In genomic region chr5:171275822-171276544, GRCh38 we compare ENCODE assay signal across 2 cellular contexts.
TF ChIP-seq lines count a peak whose summit lies in the region.

No MANE protein-coding gene starts in this region.

TF ChIP-seq in HepG2, 621 proteins besides CTCF, POLR2A, EP300 and RAD21:
- TF ChIP-seq ATF7 (IDR thresholded peaks at IDR 0.05), result 0 out of 2 replicates have a peak, but pooled peaks have one; percentile 9
- TF ChIP-seq ATF7 (CRISPR knock-in tag; IDR thresholded peaks at IDR 0.05), result no peak
- no peak for TF ChIP-seq HOXA9 (CRISPR knock-in tag; IDR thresholded peaks at IDR 0.05; ENCODE audit: borderline replicate concordance)

TF ChIP-seq in SK-N-SH, 30 proteins besides CTCF, POLR2A, EP300 and RAD21:
- TF ChIP-seq GATA2 (CRISPR knock-in tag; IDR thresholded peaks at IDR 0.05), result peak; percentile 18; the same call in 1 of the 2 replicates
- peak; percentile 52 for TF ChIP-seq RCOR1 (IDR thresholded peaks at IDR 0.05; ENCODE audit: low read length)
- 0 out of 2 replicates have a peak, but pooled peaks have one; percentile 35 for TF ChIP-seq FOXJ3 (CRISPR knock-in tag; IDR thresholded peaks at IDR 0.05)
- peak; percentile 53 for TF ChIP-seq CHD2 (IDR thresholded peaks at IDR 0.05; ENCODE audit: low read length, partially characterized antibody)
- no peak for TF ChIP-seq NRF1 (IDR thresholded peaks at IDR 0.05; ENCODE audit: low read depth, low read length)
